1 cellular context compared by ENCODE assay signal in the genomic region with DNA sequence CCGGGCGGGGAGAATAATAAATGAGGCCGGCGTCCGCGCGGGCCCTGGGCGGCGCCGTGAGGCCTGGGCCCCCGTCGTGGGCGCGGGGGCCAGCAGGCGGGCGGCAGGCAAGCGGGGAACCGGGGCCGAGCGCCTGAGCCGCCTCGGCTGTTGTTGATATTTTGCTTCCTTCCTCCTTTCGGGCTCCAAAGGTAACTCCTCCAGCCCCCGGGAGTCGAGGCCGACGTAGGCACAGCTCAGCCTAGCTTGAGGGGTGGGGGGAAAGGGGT.
TF ChIP-seq lines count a peak whose summit lies in the region.

Gene MEF2D, minus strand, starts transcription at position 198 of the 269 bp plus-strand sequence. CDS start 17,483 bp downstream, outside the sequence.

TF ChIP-seq in HCT116, 20 proteins besides CTCF, POLR2A, EP300 and RAD21 (continued from another document):
- TF ChIP-seq, protein P1, sequence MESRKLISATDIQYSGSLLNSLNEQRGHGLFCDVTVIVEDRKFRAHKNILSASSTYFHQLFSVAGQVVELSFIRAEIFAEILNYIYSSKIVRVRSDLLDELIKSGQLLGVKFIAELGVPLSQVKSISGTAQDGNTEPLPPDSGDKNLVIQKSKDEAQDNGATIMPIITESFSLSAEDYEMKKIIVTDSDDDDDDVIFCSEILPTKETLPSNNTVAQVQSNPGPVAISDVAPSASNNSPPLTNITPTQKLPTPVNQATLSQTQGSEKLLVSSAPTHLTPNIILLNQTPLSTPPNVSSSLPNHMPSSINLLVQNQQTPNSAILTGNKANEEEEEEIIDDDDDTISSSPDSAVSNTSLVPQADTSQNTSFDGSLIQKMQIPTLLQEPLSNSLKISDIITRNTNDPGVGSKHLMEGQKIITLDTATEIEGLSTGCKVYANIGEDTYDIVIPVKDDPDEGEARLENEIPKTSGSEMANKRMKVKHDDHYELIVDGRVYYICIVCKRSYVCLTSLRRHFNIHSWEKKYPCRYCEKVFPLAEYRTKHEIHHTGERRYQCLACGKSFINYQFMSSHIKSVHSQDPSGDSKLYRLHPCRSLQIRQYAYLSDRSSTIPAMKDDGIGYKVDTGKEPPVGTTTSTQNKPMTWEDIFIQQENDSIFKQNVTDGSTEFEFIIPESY (IDR thresholded peaks at IDR 0.05; ENCODE audit: extremely low read depth, insufficient replicate concordance, low read length), result no peak
